Comparison of ENCODE assay signal across 15 cellular contexts in the genomic region with DNA sequence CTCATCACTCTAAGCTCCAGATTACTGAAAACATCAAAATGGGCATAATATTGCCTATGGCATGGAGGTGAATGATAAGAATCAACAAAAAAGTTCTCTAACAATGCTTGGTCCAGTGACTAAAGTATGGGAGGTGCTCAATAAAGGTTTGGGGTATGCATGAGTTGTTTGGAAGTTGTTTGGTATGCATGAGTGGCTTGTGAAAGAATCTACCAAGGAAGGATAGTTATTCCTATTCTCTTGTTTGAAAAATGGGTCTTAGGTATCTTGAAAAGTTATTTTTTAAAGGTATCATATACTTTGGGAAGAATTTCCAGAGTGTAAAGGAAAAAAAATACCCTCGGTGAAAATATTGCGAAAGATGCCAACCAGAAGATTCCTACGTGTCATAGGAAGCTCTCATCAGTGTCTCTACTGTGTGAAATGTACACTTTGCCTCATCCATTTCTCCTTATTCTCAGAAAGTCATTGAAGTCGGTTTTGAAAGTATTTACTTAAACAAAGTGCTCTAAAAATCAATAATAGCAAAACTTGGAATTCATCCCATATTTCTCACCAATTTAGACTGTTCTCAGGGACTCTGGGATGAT.
DNase-seq lines count a peak whose midpoint lies in the region; TF ChIP-seq lines count a peak whose summit lies in the region.
"Had no signal": no experiment of that assay in that cellular context is flagged by ENCODE, and none has a peak within 500 bp of the region (broad histone marks: within the 10 kb centered on the region; RNA-seq: fewer than 3 reads in every experiment).

No MANE protein-coding gene starts in this region.

- H3K9me3 ChIP-seq in fibroblast of lung (ENCODE audit: control insufficient read depth, insufficient read depth, low read depth, low read length) = no peaks in the 10 kb centered on the region

- DNase-seq in EH (ENCODE audit: low read depth) (peak; percentile 19), fibroblast of lung (ENCODE audit: low read depth in 2 of 2) (peak; percentile 2 to 50), renal cortical epithelial cell (ENCODE audit: low read depth) (peak; percentile 54), midbrain (lab: John Stamatoyannopoulos, UW) (no peak), NCI-H446 treated with DMSO at 0.1 percent for 48 hours (lab: John Stamatoyannopoulos, UW) (no peak)
- no peak for DNase-seq in activated CD4-positive, alpha-beta T cell treated with anti-CD3 and anti-CD28 coated beads, Interleukin-2, amount 10 ng/mL, durations not matched to agents 7 days and 5 days
- DNase-seq: DMS53, Kasumi-1, NCI-H1105 treated with DMSO at 0.1 percent for 48 hours, NCI-H1694 treated with DMSO at 0.1 percent for 48 hours, NCI-H69, SIG-M5 had no signal

- no peaks in the 10 kb centered on the region for H3K36me3 ChIP-seq in fibroblast of lung (ENCODE audit: control insufficient read depth, insufficient read depth, low read length)

- no peaks in the 10 kb centered on the region for H3K27me3 ChIP-seq in fibroblast of lung (ENCODE audit: control insufficient read depth, insufficient read depth, low read length)

- H3K4me3 ChIP-seq in fibroblast of lung (replicated peaks in 1 of 4; ENCODE audit: control extremely low read depth in 1 of 4, insufficient read depth in 1 of 4, low read depth in 3 of 4, low read length in 4 of 4) = no peak overlapping the region
- H3K4me3 ChIP-seq: GM12878 had no signal

- no peak for TF ChIP-seq EP300 in Ishikawa (IDR thresholded peaks at IDR 0.05; ENCODE audit: borderline replicate concordance)

- H3K27me3 Mint-ChIP-seq in activated CD4-positive, alpha-beta T cell treated with anti-CD3 and anti-CD28 coated beads, Interleukin-2, amount 10 ng/mL, durations not matched to agents 7 days and 5 days = no peaks in the 10 kb centered on the region

- H3K4me1 ChIP-seq in fibroblast of lung (ENCODE audit: control insufficient read depth, extremely low read depth, insufficient read depth, low read length) = no peaks in the 10 kb centered on the region

- H2AFZ ChIP-seq in fibroblast of lung (ENCODE audit: low read length) = no peak overlapping the region

- no peaks in the 10 kb centered on the region for H3K4me1 Mint-ChIP-seq in activated CD4-positive, alpha-beta T cell treated with anti-CD3 and anti-CD28 coated beads, Interleukin-2, amount 10 ng/mL, durations not matched to agents 7 days and 5 days

- no peak overlapping the region for H3K4me3 Mint-ChIP-seq in activated CD4-positive, alpha-beta T cell treated with anti-CD3 and anti-CD28 coated beads, Interleukin-2, amount 10 ng/mL, durations not matched to agents 7 days and 5 days

- H3K79me2 ChIP-seq in fibroblast of lung (ENCODE audit: control insufficient read depth, insufficient read depth, low read length) = no peaks in the 10 kb centered on the region

- H4K20me1 ChIP-seq in fibroblast of lung (ENCODE audit: control insufficient read depth, extremely low read depth, insufficient read depth, low read length) = no peaks in the 10 kb centered on the region

- no peak overlapping the region for H3K27ac ChIP-seq in fibroblast of lung (ENCODE audit: insufficient read depth, low read length)
- H3K27ac ChIP-seq: C4-2B had no signal

- POLR2A ChIA-PET in activated CD4-positive, alpha-beta T cell treated with anti-CD3 and anti-CD28 coated beads, Interleukin-2, amount 10 ng/mL, durations not matched to agents 7 days and 5 days (lab: Charles Lee) = no interaction called here

- no peak for TF ChIP-seq CTCF in fibroblast of lung (conservative IDR thresholded peaks at IDR 0.05 in 1 of 2, IDR thresholded peaks at IDR 0.05 in 1 of 2; ENCODE audit: low read depth in 1 of 2, low read length in 2 of 2)

- no peak overlapping the region for H3K4me2 ChIP-seq in fibroblast of lung (ENCODE audit: extremely low read depth, insufficient read depth, low read length)

- no peaks in the 10 kb centered on the region for H3K9me3 Mint-ChIP-seq in activated CD4-positive, alpha-beta T cell treated with anti-CD3 and anti-CD28 coated beads, Interleukin-2, amount 10 ng/mL, durations not matched to agents 7 days and 5 days

- TF ChIP-seq RAD21 in Ishikawa (IDR thresholded peaks at IDR 0.05; ENCODE audit: low read depth) = no peak

- no peak overlapping the region for H3K27ac Mint-ChIP-seq in activated CD4-positive, alpha-beta T cell treated with anti-CD3 and anti-CD28 coated beads, Interleukin-2, amount 10 ng/mL, durations not matched to agents 7 days and 5 days

- H3K36me3 Mint-ChIP-seq in activated CD4-positive, alpha-beta T cell treated with anti-CD3 and anti-CD28 coated beads, Interleukin-2, amount 10 ng/mL, durations not matched to agents 7 days and 5 days (ENCODE audit: low read depth) = no peaks in the 10 kb centered on the region

- H3K9ac ChIP-seq in fibroblast of lung (ENCODE audit: insufficient read depth, low read length) = no peak overlapping the region

- CTCF ChIA-PET in activated CD4-positive, alpha-beta T cell treated with anti-CD3 and anti-CD28 coated beads, Interleukin-2, amount 10 ng/mL, durations not matched to agents 7 days and 5 days (lab: Charles Lee) = no interaction called here

TF ChIP-seq in Ishikawa, 13 proteins besides CTCF, POLR2A, EP300 and RAD21:
- no peak for TF ChIP-seq FOXM1 (IDR thresholded peaks at IDR 0.05; ENCODE audit: borderline replicate concordance, low read depth)
- no peak for TF ChIP-seq YY1 (IDR thresholded peaks at IDR 0.05; ENCODE audit: low read depth)
- no peak for TF ChIP-seq MAX (IDR thresholded peaks at IDR 0.05)
- no peak for TF ChIP-seq NFIC (IDR thresholded peaks at IDR 0.05)
- TF ChIP-seq TCF12 (IDR thresholded peaks at IDR 0.05; ENCODE audit: low read depth) = no peak
- no peak for TF ChIP-seq EGR1 (IDR thresholded peaks at IDR 0.05)
- peak; percentile 73 for TF ChIP-seq CEBPB (IDR thresholded peaks at IDR 0.05)

Comparison
In these comparisons a context has a peak if more than half of its experiments do, and no peak if none do; other contexts are left out.
1. DNase-seq: peak in EH (single experiment), fibroblast of lung (2 of 2) and renal cortical epithelial cell (single experiment); none in midbrain (single experiment), activated CD4-positive, alpha-beta T cell treated with anti-CD3 and anti-CD28 coated beads, Interleukin-2, amount 10 ng/mL, durations not matched to agents 7 days and 5 days (single experiment) and NCI-H446 treated with DMSO at 0.1 percent for 48 hours (single experiment).